4 cellular contexts compared by ENCODE assay signal in genomic region chr15:26451995-26452394, GRCh38.
"Had no signal": no experiment of that assay in that cellular context is flagged by ENCODE, and none has a peak within 500 bp of the region (broad histone marks: within the 10 kb centered on the region; RNA-seq: fewer than 3 reads in every experiment).

No MANE protein-coding gene starts in this region.

- H3K4me3 Mint-ChIP-seq: GM23338, H9 had no signal

- H3K4me2 ChIP-seq: GM23338 had no signal

- DNase-seq: H9, HCEC 1CT, IMR-90 had no signal

- H2AFZ ChIP-seq: GM23338 had no signal

- H3K27ac Mint-ChIP-seq: GM23338, H9 had no signal

- H3K4me3 ChIP-seq: GM23338 had no signal

- ATAC-seq: GM23338 had no signal
